1 cellular context compared by ENCODE assay signal in the genomic region with DNA sequence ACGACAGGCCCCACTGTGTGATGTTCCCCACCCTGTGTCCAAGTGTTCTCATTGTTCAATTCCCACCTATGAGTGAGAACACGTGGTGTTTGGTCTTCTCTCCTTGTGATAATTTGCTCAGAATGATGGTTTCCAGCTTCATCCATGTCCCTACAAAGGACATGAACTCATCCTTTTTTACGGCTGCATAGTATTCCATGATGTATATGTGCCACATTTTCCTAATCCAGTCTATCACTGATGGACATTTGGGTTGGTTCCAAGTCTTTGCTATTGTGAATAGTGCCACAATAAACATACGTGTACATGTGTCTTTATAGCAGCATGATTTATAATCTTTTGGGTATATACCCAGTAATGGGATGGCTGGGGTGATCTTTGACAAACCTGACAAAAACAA. TPM values are rescaled to one million over a fixed set of nuclear protein-coding genes. Genes with fewer than 3 reads are reported as not detected.
"Had no signal": no experiment of that assay in that cellular context is flagged by ENCODE, and none has a peak within 500 bp of the region (broad histone marks: within the 10 kb centered on the region; RNA-seq: fewer than 3 reads in every experiment).

No MANE protein-coding gene starts in this region.

RNA-seq across cellular contexts. Expression of a gene that starts 20.0 kb away (rescaled TPM):
- total RNA-seq: GM12878 had no signal
